ENCODE assay signal across 2 cellular contexts in genomic region chr7:2279873-2280272, GRCh38.
TF ChIP-seq lines count a peak whose summit lies in the region.

No MANE protein-coding gene starts in this region.

TF ChIP-seq in GM12891, 5 proteins besides CTCF, POLR2A, EP300 and RAD21:
- TF ChIP-seq PAX5 (IDR thresholded peaks at IDR 0.05; ENCODE audit: insufficient read depth, low read length, severe bottlenecking) = no peak
- TF ChIP-seq SPI1 (IDR thresholded peaks at IDR 0.05; ENCODE audit: low read depth, low read length) = no peak
- TF ChIP-seq POLR2AphosphoS5 (IDR thresholded peaks at IDR 0.05; ENCODE audit: low read depth, low read length) = no peak
- TF ChIP-seq POU2F2 (IDR thresholded peaks at IDR 0.05; ENCODE audit: low read depth, low read length) = no peak
- no peak for TF ChIP-seq TAF1 (IDR thresholded peaks at IDR 0.05; ENCODE audit: low read depth, low read length)

TF ChIP-seq in WTC11, 78 proteins besides CTCF, POLR2A, EP300 and RAD21 (continued from another document):
- TF ChIP-seq STAT6 (CRISPR knock-in tag; conservative IDR thresholded peaks at IDR 0.05; ENCODE audit: low read depth) = no peak
- TF ChIP-seq MAX (CRISPR knock-in tag; IDR thresholded peaks at IDR 0.05) = no peak
- no peak for TF ChIP-seq ZNF281 (CRISPR knock-in tag; IDR thresholded peaks at IDR 0.05)
- TF ChIP-seq EMX1 (CRISPR knock-in tag; IDR thresholded peaks at IDR 0.05) = no peak
- no peak for TF ChIP-seq AFF4 (CRISPR knock-in tag; IDR thresholded peaks at IDR 0.05; ENCODE audit: borderline replicate concordance)
- no peak for TF ChIP-seq FOXJ3 (CRISPR knock-in tag; IDR thresholded peaks at IDR 0.05; ENCODE audit: borderline replicate concordance)
- no peak for TF ChIP-seq ZNF219 (CRISPR knock-in tag; IDR thresholded peaks at IDR 0.05; ENCODE audit: borderline replicate concordance)
- TF ChIP-seq USF2 (CRISPR knock-in tag; IDR thresholded peaks at IDR 0.05) = no peak
- TF ChIP-seq PRDM15 (CRISPR knock-in tag; IDR thresholded peaks at IDR 0.05) = no peak
- TF ChIP-seq NFATC4 (CRISPR knock-in tag; IDR thresholded peaks at IDR 0.05) = no peak
- no peak for TF ChIP-seq ZNF512 (CRISPR knock-in tag; IDR thresholded peaks at IDR 0.05; ENCODE audit: borderline replicate concordance)
- no peak for TF ChIP-seq JAZF1 (CRISPR knock-in tag; IDR thresholded peaks at IDR 0.05)
- no peak for TF ChIP-seq ARID4B (CRISPR knock-in tag; IDR thresholded peaks at IDR 0.05; ENCODE audit: borderline replicate concordance)
- no peak for TF ChIP-seq ZSCAN18 (CRISPR knock-in tag; IDR thresholded peaks at IDR 0.05)
- no peak for TF ChIP-seq USF1 (CRISPR knock-in tag; IDR thresholded peaks at IDR 0.05)
- TF ChIP-seq NR2C2 (CRISPR knock-in tag; IDR thresholded peaks at IDR 0.05) = no peak
